18 cellular contexts compared by ENCODE assay signal in genomic region chr13:71605744-71606143, GRCh38.
"Had no signal": no experiment of that assay in that cellular context is flagged by ENCODE, and none has a peak within 500 bp of the region (broad histone marks: within the 10 kb centered on the region; RNA-seq: fewer than 3 reads in every experiment).

No MANE protein-coding gene starts in this region.

- DNase-seq: activated B cell treated with CpG ODN at 0.5 μM for 24 hours; activated CD4-positive, alpha-beta T cell treated with anti-CD3 and anti-CD28 coated beads, Interleukin-2, amount 10 ng/mL, durations not matched to agents 24 days and 14 days; activated gamma-delta T cell treated with Interleukin-2 at 50 U/mL for 16 hours; amygdala; body of pancreas; caudate nucleus; esophagus squamous epithelium; hippocampal formation; left ventricle myocardium superior; nucleus accumbens; posterior cingulate gyrus; stimulated activated CD4-positive, alpha-beta T cell treated with anti-CD3 and anti-CD28 coated beads, Interleukin-15, amount 100 ng/mL, for 24 hours; stimulated activated CD4-positive, alpha-beta T cell treated with anti-CD3 and anti-CD28 coated beads, Interleukin-4, amount 100 ng/mL, for 1 hour; stimulated activated naive B cell treated with anti-CD40 and anti-IgM and Interleukin-4, amounts not matched to agents 10 μg/mL and 1 μg/mL and 100 μg/mL, for 72 hours; thyroid gland; uterus had no signal

- H3K4me3 ChIP-seq: body of pancreas, esophagus squamous epithelium, right atrium auricular region, skin epidermis, thyroid gland, uterus had no signal

- H3K27me3 ChIP-seq: body of pancreas, esophagus squamous epithelium, right atrium auricular region, thyroid gland, uterus had no signal

- H3K4me1 ChIP-seq: body of pancreas, esophagus squamous epithelium, right atrium auricular region, thyroid gland, uterus had no signal

- H3K27ac ChIP-seq: body of pancreas, esophagus squamous epithelium, right atrium auricular region, skin epidermis, thyroid gland, uterus had no signal

- H3K36me3 ChIP-seq: esophagus squamous epithelium, right atrium auricular region, thyroid gland, uterus had no signal
